Comparison of ENCODE assay signal across 1 cellular context in the genomic region with DNA sequence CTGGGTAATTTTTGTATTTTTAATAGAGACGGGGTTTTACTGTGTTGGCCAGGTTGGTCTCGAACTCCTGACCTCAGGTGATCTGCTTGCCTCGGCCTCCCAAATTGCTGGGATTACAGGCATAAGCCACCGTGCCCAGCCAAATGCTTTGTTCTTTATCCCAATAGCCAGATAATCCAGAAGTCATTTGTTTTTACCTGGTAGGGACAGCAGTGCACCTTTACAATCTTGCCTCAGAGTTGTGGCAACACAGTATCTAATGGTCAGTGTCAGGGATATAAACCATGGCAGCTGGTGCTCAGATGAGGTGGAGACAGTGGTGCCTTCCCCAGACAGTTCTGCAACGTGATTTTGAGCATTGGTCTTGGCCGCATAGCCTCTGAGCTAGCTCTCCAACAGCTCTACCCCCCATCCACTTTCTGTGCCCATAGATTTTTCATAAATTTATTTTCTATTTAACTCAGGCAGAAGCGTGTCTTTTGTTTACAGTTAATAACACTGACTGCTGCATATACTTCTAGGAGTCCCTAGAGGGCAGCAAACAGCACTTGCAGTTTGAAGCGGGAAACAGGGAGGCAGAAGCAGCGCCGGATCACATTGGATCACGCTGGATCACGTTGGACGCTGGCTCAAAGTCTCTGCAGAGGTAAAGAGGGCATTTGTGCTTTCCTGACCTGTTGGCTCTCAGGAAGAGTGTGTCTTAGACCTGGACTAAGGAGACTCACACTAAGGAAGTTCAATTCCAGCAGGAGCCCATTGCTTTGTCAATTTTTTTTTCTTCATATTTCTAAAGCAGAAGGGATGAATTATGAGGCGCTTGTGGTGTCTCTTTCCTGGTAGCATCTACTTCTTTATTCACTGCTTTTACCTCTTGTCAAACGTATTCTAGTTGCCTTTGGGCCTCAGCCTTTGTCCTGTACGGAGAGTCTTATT.
TF ChIP-seq lines count a peak whose summit lies in the region.

No MANE protein-coding gene starts in this region.

TF ChIP-seq in IMR-90, 13 proteins besides CTCF, POLR2A, EP300 and RAD21:
- TF ChIP-seq NFE2L2 (IDR thresholded peaks at IDR 0.05; ENCODE audit: low read depth, low read length) (no peak), BHLHE40 (IDR thresholded peaks at IDR 0.05; ENCODE audit: low read depth, low read length) (no peak), SMC3 (IDR thresholded peaks at IDR 0.05; ENCODE audit: low read depth, low read length) (peak; percentile 61)
- TF ChIP-seq, protein P1, sequence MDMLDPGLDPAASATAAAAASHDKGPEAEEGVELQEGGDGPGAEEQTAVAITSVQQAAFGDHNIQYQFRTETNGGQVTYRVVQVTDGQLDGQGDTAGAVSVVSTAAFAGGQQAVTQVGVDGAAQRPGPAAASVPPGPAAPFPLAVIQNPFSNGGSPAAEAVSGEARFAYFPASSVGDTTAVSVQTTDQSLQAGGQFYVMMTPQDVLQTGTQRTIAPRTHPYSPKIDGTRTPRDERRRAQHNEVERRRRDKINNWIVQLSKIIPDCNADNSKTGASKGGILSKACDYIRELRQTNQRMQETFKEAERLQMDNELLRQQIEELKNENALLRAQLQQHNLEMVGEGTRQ (IDR thresholded peaks at IDR 0.05; ENCODE audit: low read depth, low read length), result peak; percentile 42; the same call in 1 of the 2 replicates
